ENCODE assay signal across 8 cellular contexts in genomic region chr17:57085448-57086068, GRCh38. TPM values are rescaled to one million over a fixed set of nuclear protein-coding genes. Genes with fewer than 3 reads are reported as not detected.
A peak's percentile ranks its signal among the peaks of the same experiment; 100 is the strongest.
DNase-seq lines count a peak whose midpoint lies in the region; ATAC-seq lines count a peak whose summit lies in the region.

No MANE protein-coding gene starts in this region.

- no peak overlapping the region for H2AK5ac ChIP-seq in mesenchymal stem cell (ENCODE audit: low read length, severe bottlenecking)

- H3K36me3 ChIP-seq in ectodermal cell (ENCODE audit: control insufficient read depth, insufficient read depth, low read length) (no peaks in the 10 kb centered on the region), mesenchymal stem cell (ENCODE audit: control insufficient read depth in 1 of 2, insufficient read depth in 2 of 2, low read depth in 1 of 2, low read length in 2 of 2) (no peaks in the 10 kb centered on the region)

- peak overlapping the region; percentile 98 for H3K4me2 ChIP-seq in mesenchymal stem cell (ENCODE audit: low read length, poor library complexity, severe bottlenecking)

- peak; percentile 59 for ATAC-seq in Right ventricle myocardium inferior
- peak; percentile 40 for ATAC-seq in HG02852 (IDR thresholded peaks at IDR 0.05; ENCODE audit: unreplicated experiment)

- 0% methylated on average over 75 of the region's 75 CpGs for WGBS in ectodermal cell, 2 experiments
- under 1% methylated on average over 68 of the region's 75 CpGs for WGBS in mesenchymal stem cell

- H3K18ac ChIP-seq in mesenchymal stem cell (ENCODE audit: low read depth in 1 of 2, low read length in 2 of 2) = peak overlapping the region; percentile 11 to 82

- H3K9me3 ChIP-seq in ectodermal cell (ENCODE audit: control insufficient read depth, low read length) (no peaks in the 10 kb centered on the region), mesenchymal stem cell (ENCODE audit: control insufficient read depth, low read length) (no peaks in the 10 kb centered on the region)

- peak overlapping the region in 1 of 2 experiments; percentile 66 for H3K4ac ChIP-seq in mesenchymal stem cell (ENCODE audit: low read depth in 1 of 2, low read length in 2 of 2)

- H4K8ac ChIP-seq in mesenchymal stem cell (ENCODE audit: low read length) = no peak overlapping the region

- H3K9ac ChIP-seq in mesenchymal stem cell (ENCODE audit: low read length) = peak overlapping the region; percentile 82

- H3K27me3 ChIP-seq in ectodermal cell (ENCODE audit: control insufficient read depth, insufficient read depth, low read length, poor library complexity, severe bottlenecking) (peaks cover 18% of the 10 kb centered on the region), mesenchymal stem cell (ENCODE audit: control insufficient read depth in 1 of 2, insufficient read depth in 1 of 2, low read length in 2 of 2) (no peaks in the 10 kb centered on the region)

- no peak overlapping the region for H2BK120ac ChIP-seq in mesenchymal stem cell (ENCODE audit: low read depth, low read length)

- intact Hi-C loops in Right ventricle myocardium inferior (cut with DNase I) = loop anchor here (2.0 kb wide), 1 partner anchor 49 kb away; no protein-coding TSS in a partner anchor
- intact Hi-C loops in cardiac septum (cut with DNase I) = loop anchor here (2.0 kb wide), 1 partner anchor 53 kb away; no protein-coding TSS in a partner anchor

- H2BK12ac ChIP-seq in mesenchymal stem cell (ENCODE audit: low read length in 2 of 2) = peak overlapping the region in 1 of 2 experiments; percentile 45

- H3K23ac ChIP-seq in mesenchymal stem cell (ENCODE audit: low read length in 2 of 2) = peak overlapping the region in 1 of 2 experiments; percentile 61

- H3K4me1 ChIP-seq in ectodermal cell (ENCODE audit: control insufficient read depth, insufficient read depth, low read length) (peaks cover 8% of the 10 kb centered on the region), mesenchymal stem cell (ENCODE audit: control insufficient read depth, insufficient read depth, low read depth, low read length) (peaks cover 3% of the 10 kb centered on the region)

- H3K27ac ChIP-seq in ectodermal cell (ENCODE audit: insufficient read depth, low read depth, low read length, poor library complexity, severe bottlenecking) (no peak overlapping the region), mesenchymal stem cell (ENCODE audit: low read length, poor library complexity, severe bottlenecking) (no peak overlapping the region)

- DNase-seq in Right ventricle myocardium inferior (ENCODE audit: missing footprints) (peak; percentile 84), cardiac septum (ENCODE audit: low spot score) (no peak), NCI-H1930 (lab: John Stamatoyannopoulos, UW) (peak; percentile 59 to 63), mesenchymal stem cell (peak; percentile 71)
- peak; percentile 57 for DNase-seq in activated CD4-positive, alpha-beta T cell treated with anti-CD3 and anti-CD28 coated beads, Interleukin-2, amount 50 U/mL, for 1 hour
- DNase-seq in stimulated activated CD8-positive, alpha-beta memory T cell treated with anti-CD3 and anti-CD28 coated beads, Interleukin-15, amount 100 ng/mL, for 4 hours (ENCODE audit: low read depth in 2 of 2) = peak; percentile 25 to 46

- H4K91ac ChIP-seq in mesenchymal stem cell (ENCODE audit: low read length) = peak overlapping the region; percentile 22

- H2AFZ ChIP-seq in mesenchymal stem cell (ENCODE audit: low read depth, low read length) = peak overlapping the region; percentile 96

- H3K79me1 ChIP-seq in mesenchymal stem cell (replicated peaks; ENCODE audit: low read length, poor library complexity, severe bottlenecking) = peaks cover 23% of the 10 kb centered on the region

- no peak overlapping the region for H2BK5ac ChIP-seq in mesenchymal stem cell (ENCODE audit: low read depth, low read length, poor library complexity, severe bottlenecking)

- H3K4me3 ChIP-seq in ectodermal cell (ENCODE audit: insufficient read depth, low read depth, low read length) (peak overlapping the region; percentile 96), mesenchymal stem cell (ENCODE audit: insufficient read depth in 1 of 2, low read depth in 1 of 2, low read length in 2 of 2) (peak overlapping the region; percentile 78 to 98)

- peak overlapping the region in 1 of 2 experiments; percentile 85 for H3K14ac ChIP-seq in mesenchymal stem cell (ENCODE audit: low read length in 2 of 2)

- peak overlapping the region; percentile 70 for H2BK15ac ChIP-seq in mesenchymal stem cell (ENCODE audit: low read depth, poor library complexity, severe bottlenecking)

RNA-seq across cellular contexts. Expression of gene AKAP1, which starts 0.5 kb away (rescaled TPM):
- 226 TPM for total RNA-seq in Right ventricle myocardium inferior
- 108 TPM for total RNA-seq in cardiac septum
- polyA plus RNA-seq in ectodermal cell (2013, experiment 1 of 4) = 23.1 TPM
- polyA plus RNA-seq in ectodermal cell (2013, experiment 2 of 4) = 20.5 TPM
- 14.9 TPM for polyA plus RNA-seq in ectodermal cell (2013, experiment 3 of 4)
- polyA plus RNA-seq in ectodermal cell (2013, experiment 4 of 4) = 17.9 TPM
- 8.5 TPM for polyA plus RNA-seq in mesenchymal stem cell (2013, experiment 1 of 2)
- polyA plus RNA-seq in mesenchymal stem cell (2013, experiment 2 of 2) = 8.3 TPM
